8 cellular contexts compared by ENCODE assay signal in the genomic region with DNA sequence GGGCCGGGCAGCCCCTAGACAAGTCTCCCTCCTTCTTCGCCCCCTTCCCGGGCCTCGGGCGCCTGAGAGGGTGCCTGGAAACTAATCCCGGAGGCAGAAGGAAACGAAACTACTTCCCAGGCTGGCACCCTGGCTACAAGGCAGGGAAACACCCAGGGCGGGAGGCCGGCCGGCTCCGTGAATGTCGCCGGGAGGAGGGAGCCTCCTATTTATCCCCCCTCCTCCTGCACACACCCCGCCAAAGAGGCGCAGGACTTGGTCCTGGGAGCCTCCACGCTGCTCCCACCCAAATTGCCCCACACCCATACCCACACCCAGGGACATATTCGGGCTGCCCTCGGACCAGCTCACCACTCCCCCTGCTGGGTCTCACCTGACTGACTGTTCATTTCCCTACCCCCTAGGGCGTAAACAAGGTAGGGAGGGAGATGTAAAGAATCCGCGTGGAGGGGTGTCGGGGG. TPM values are rescaled to one million over a fixed set of nuclear protein-coding genes. Genes with fewer than 3 reads are reported as not detected.
DNase-seq lines count a peak whose midpoint lies in the region; ATAC-seq and TF ChIP-seq lines count a peak whose summit lies in the region.

Gene BTC, minus strand, starts transcription at position 183 of the 461 bp plus-strand sequence. CDS start 198 bp downstream, outside the sequence.

- H3K9ac ChIP-seq in muscle layer of colon (ENCODE audit: low read length), result peak within 1 kb of the TSS; percentile 44

- no peaks in the 10 kb centered on the region for H3K4me1 Mint-ChIP-seq in activated T-helper 2 cell treated with anti-CD3 and anti-CD28 coated beads, Interferon-gamma antibody, Interleukin-2, Interleukin-4, amounts not matched to agents 10 μg/mL and 5 μg/mL and 100 μg/mL, durations not matched to agents 14 hours and 24 hours and 36 hours (ENCODE audit: low read depth)

- no peak for TF ChIP-seq EP300 in esophagus muscularis mucosa (IDR thresholded peaks at IDR 0.05)

- H3K27me3 Mint-ChIP-seq in activated T-helper 2 cell treated with anti-CD3 and anti-CD28 coated beads, Interferon-gamma antibody, Interleukin-2, Interleukin-4, amounts not matched to agents 10 μg/mL and 5 μg/mL and 100 μg/mL, durations not matched to agents 14 hours and 24 hours and 36 hours (ENCODE audit: low read depth), result peaks cover 39% of the 10 kb centered on the region

- CTCF ChIA-PET in RWPE1 (lab: Yijun Ruan, JAX), result interaction anchor here (0.5 to 0.7 kb wide), 7 partner anchors 17 to 887 kb away, joined by 3 to 4 read pairs (median 3); no protein-coding TSS in a partner anchor

- H3K4me1 ChIP-seq in BE2C, result no peaks in the 10 kb centered on the region
- peaks cover 10 to 46% (median 35%) of the 10 kb centered on the region in 4 donors for H3K4me1 ChIP-seq in esophagus muscularis mucosa
- H3K4me1 ChIP-seq in muscle layer of colon (ENCODE audit: insufficient read depth, low read length), result peaks cover 19% of the 10 kb centered on the region

- H3K36me3 ChIP-seq in BE2C (no peaks in the 10 kb centered on the region), esophagus muscularis mucosa (no peaks in the 10 kb centered on the region), muscle layer of colon (ENCODE audit: insufficient read depth, low read length) (no peaks in the 10 kb centered on the region)

- no peak within 1 kb of the TSS for H3K27ac Mint-ChIP-seq in activated T-helper 2 cell treated with anti-CD3 and anti-CD28 coated beads, Interferon-gamma antibody, Interleukin-2, Interleukin-4, amounts not matched to agents 10 μg/mL and 5 μg/mL and 100 μg/mL, durations not matched to agents 14 hours and 24 hours and 36 hours

- no peaks in the 10 kb centered on the region for H3K36me3 Mint-ChIP-seq in activated T-helper 2 cell treated with anti-CD3 and anti-CD28 coated beads, Interferon-gamma antibody, Interleukin-2, Interleukin-4, amounts not matched to agents 10 μg/mL and 5 μg/mL and 100 μg/mL, durations not matched to agents 14 hours and 24 hours and 36 hours (ENCODE audit: low read depth)

- no peak for DNase-seq in BE2C
- peak; percentile 6 for DNase-seq in HCEC 1CT
- peak; percentile 78 for DNase-seq in RWPE1 (ENCODE audit: low spot score)
- DNase-seq in esophagus muscularis mucosa (ENCODE audit: extremely low spot score), result no peak
- DNase-seq in cerebellar nuclear complex (lab: John Stamatoyannopoulos, UW), result no peak
- DNase-seq in activated T-helper 2 cell treated with anti-CD3 and anti-CD28 coated beads, Interferon-gamma antibody, Interleukin-2, Interleukin-4, amounts not matched to agents 10 μg/mL and 5 μg/mL and 100 μg/mL, durations not matched to agents 14 hours and 24 hours and 36 hours (ENCODE audit: low spot score), result no peak

- no peak for TF ChIP-seq POLR2A in esophagus muscularis mucosa (IDR thresholded peaks at IDR 0.05; ENCODE audit: low read depth)

- POLR2A ChIA-PET in RWPE1 (lab: Yijun Ruan, JAX; ENCODE audit: low non-redundant PET), result no interaction called here

- intact Hi-C loops in esophagus muscularis mucosa (cut with DNase I), result loop anchor here (5.0 to 10.0 kb wide), 3 partner anchors 117 to 417 kb away; partner anchors contain the start of gene AREG
- intact Hi-C loops in activated T-helper 2 cell treated with anti-CD3 and anti-CD28 coated beads, Interferon-gamma antibody, Interleukin-2, Interleukin-4, amounts not matched to agents 10 μg/mL and 5 μg/mL and 100 μg/mL, durations not matched to agents 14 hours and 24 hours and 36 hours (cut with micrococcal nuclease), result no loop called here

- H3K4me3 ChIP-seq in BE2C (ENCODE audit: low read depth, low read length) (peak within 1 kb of the TSS; percentile 31), esophagus muscularis mucosa (peak within 1 kb of the TSS; percentile 63 to 83 (median 69)), muscle layer of colon (ENCODE audit: low read depth in 1 of 2, low read length in 2 of 2) (peak within 1 kb of the TSS; percentile 64 to 72)

- WGBS in esophagus muscularis mucosa, result 9% methylated on average over 17 of the region's 22 CpGs

- no peak within 1 kb of the TSS for H3K4me3 Mint-ChIP-seq in activated T-helper 2 cell treated with anti-CD3 and anti-CD28 coated beads, Interferon-gamma antibody, Interleukin-2, Interleukin-4, amounts not matched to agents 10 μg/mL and 5 μg/mL and 100 μg/mL, durations not matched to agents 14 hours and 24 hours and 36 hours (ENCODE audit: low read depth)

- H3K27ac ChIP-seq in RWPE1 (peak within 1 kb of the TSS; percentile 39; the same call in 1 of the 2 replicates), esophagus muscularis mucosa (replicated peaks in 1 of 4) (peak within 1 kb of the TSS; percentile 85 to 94 (median 90)), muscle layer of colon (ENCODE audit: low read depth, low read length) (peak within 1 kb of the TSS; percentile 85)

- H3K27me3 ChIP-seq in BE2C (peaks cover 42% of the 10 kb centered on the region), esophagus muscularis mucosa (no peaks in the 10 kb centered on the region), muscle layer of colon (ENCODE audit: control insufficient read depth in 1 of 2, insufficient read depth in 2 of 2, low read length in 2 of 2) (peaks cover 0 to 6% of the 10 kb centered on the region in 2 donors)

- H3K9me3 Mint-ChIP-seq in activated T-helper 2 cell treated with anti-CD3 and anti-CD28 coated beads, Interferon-gamma antibody, Interleukin-2, Interleukin-4, amounts not matched to agents 10 μg/mL and 5 μg/mL and 100 μg/mL, durations not matched to agents 14 hours and 24 hours and 36 hours, result no peaks in the 10 kb centered on the region

- TF ChIP-seq CTCF in BE2C (IDR thresholded peaks at IDR 0.05; ENCODE audit: low read depth, low read length) (peak; percentile 27), RWPE1 (conservative IDR thresholded peaks at IDR 0.05; ENCODE audit: low read depth) (peak; percentile 53), esophagus muscularis mucosa (IDR thresholded peaks at IDR 0.05) (peak; percentile 31 to 56 (median 37))

- ATAC-seq in HG02678 (IDR thresholded peaks at IDR 0.05; ENCODE audit: unreplicated experiment), result no peak

- H3K9me3 ChIP-seq in BE2C (no peaks in the 10 kb centered on the region), esophagus muscularis mucosa (no peaks in the 10 kb centered on the region), muscle layer of colon (ENCODE audit: low read length) (no peaks in the 10 kb centered on the region)

RNA-seq across cellular contexts. Expression of gene BTC, which starts in this region (rescaled TPM):
- not detected for polyA plus RNA-seq in BE2C (2012; ENCODE audit: insufficient read depth, insufficient read length, low read depth)
- 10 to 100 TPM; 40.6 to 83.0 (median 51.5) TPM for total RNA-seq in esophagus muscularis mucosa
- total RNA-seq in activated T-helper 2 cell treated with anti-CD3 and anti-CD28 coated beads, Interferon-gamma antibody, Interleukin-2, Interleukin-4, amounts not matched to agents 10 μg/mL and 5 μg/mL and 100 μg/mL, durations not matched to agents 14 hours and 24 hours and 36 hours, result not detected in 2 replicates

Comparison
In these comparisons a context has a peak if more than half of its experiments do, and no peak if none do; other contexts are left out.
1. RNA of gene BTC (total RNA-seq): 40.6 to 83.0 TPM in esophagus muscularis mucosa; not detected in activated T-helper 2 cell treated with anti-CD3 and anti-CD28 coated beads, Interferon-gamma antibody, Interleukin-2, Interleukin-4, amounts not matched to agents 10 μg/mL and 5 μg/mL and 100 μg/mL, durations not matched to agents 14 hours and 24 hours and 36 hours; every median in the first group is over 10 times any median in the second.
2. DNase-seq: peak in HCEC 1CT (single experiment) and RWPE1 (single experiment); none in BE2C (single experiment), esophagus muscularis mucosa (single experiment), cerebellar nuclear complex (0 of 2) and activated T-helper 2 cell treated with anti-CD3 and anti-CD28 coated beads, Interferon-gamma antibody, Interleukin-2, Interleukin-4, amounts not matched to agents 10 μg/mL and 5 μg/mL and 100 μg/mL, durations not matched to agents 14 hours and 24 hours and 36 hours (single experiment).
3. H3K27ac ChIP-seq: peak in every context shown above with its lines; median percentile 90 in esophagus muscularis mucosa; 85 in muscle layer of colon; 39 in RWPE1.
4. Peak in every context shown above with its lines, with median percentiles within 50 percentile points of each other: H3K4me3 ChIP-seq and CTCF ChIP-seq.